In genomic region chr1:234864116-234864515, GRCh38 we compare ENCODE assay signal across 21 cellular contexts.
DNase-seq lines count a peak whose midpoint lies in the region; ATAC-seq and TF ChIP-seq lines count a peak whose summit lies in the region.
"Had no signal": no experiment of that assay in that cellular context is flagged by ENCODE, and none has a peak within 500 bp of the region (broad histone marks: within the 10 kb centered on the region; RNA-seq: fewer than 3 reads in every experiment).

No MANE protein-coding gene starts in this region.

- H3K4me1 ChIP-seq in GM23338 (ENCODE audit: insufficient read depth), result no peaks in the 10 kb centered on the region
- H3K4me1 ChIP-seq in mesenchymal stem cell (ENCODE audit: control insufficient read depth, insufficient read depth, low read depth, low read length), result peaks cover 26% of the 10 kb centered on the region
- peaks cover 41% of the 10 kb centered on the region for H3K4me1 ChIP-seq in suprapubic skin
- no peaks in the 10 kb centered on the region for H3K4me1 ChIP-seq in naive thymus-derived CD4-positive, alpha-beta T cell (ENCODE audit: control insufficient read depth in 2 of 2, insufficient read depth in 2 of 2, low read length in 2 of 2)

- H2BK12ac ChIP-seq in mesenchymal stem cell (ENCODE audit: low read length in 2 of 2), result peak overlapping the region in 1 of 2 experiments; percentile 4

- peak overlapping the region; percentile 56; the same call in 1 of the 2 replicates for H3K27ac Mint-ChIP-seq in GM23338
- H3K27ac Mint-ChIP-seq in activated T-helper 2 cell treated with anti-CD3 and anti-CD28 coated beads, Interferon-gamma antibody, Interleukin-2, Interleukin-4, amounts not matched to agents 10 μg/mL and 5 μg/mL and 100 μg/mL, durations not matched to agents 14 hours and 24 hours and 36 hours, result peak overlapping the region; percentile 44
- peak overlapping the region in 1 of 9 donors; percentile 55 for H3K27ac Mint-ChIP-seq in naive thymus-derived CD4-positive, alpha-beta T cell
- H3K27ac Mint-ChIP-seq: activated naive CD8-positive, alpha-beta T cell; activated T-cell treated with anti-CD3 and anti-CD28 coated beads, Interleukin-2, amount 50 U/mL, for 72 hours; type B pancreatic cell had no signal

- no peak overlapping the region for H3K23ac ChIP-seq in mesenchymal stem cell (ENCODE audit: low read length in 2 of 2)

- H3K4me3 ChIP-seq in GM23338, result no peak overlapping the region
- no peak overlapping the region for H3K4me3 ChIP-seq in mesenchymal stem cell (ENCODE audit: insufficient read depth in 1 of 2, low read depth in 1 of 2, low read length in 2 of 2)
- H3K4me3 ChIP-seq in suprapubic skin, result no peak overlapping the region
- H3K4me3 ChIP-seq in naive thymus-derived CD4-positive, alpha-beta T cell (ENCODE audit: low read length), result no peak overlapping the region
- H3K4me3 ChIP-seq: left lung, MG63 had no signal

- H3K4me3 Mint-ChIP-seq in GM23338, result no peak overlapping the region
- H3K4me3 Mint-ChIP-seq in activated T-helper 2 cell treated with anti-CD3 and anti-CD28 coated beads, Interferon-gamma antibody, Interleukin-2, Interleukin-4, amounts not matched to agents 10 μg/mL and 5 μg/mL and 100 μg/mL, durations not matched to agents 14 hours and 24 hours and 36 hours (ENCODE audit: low read depth), result no peak overlapping the region
- H3K4me3 Mint-ChIP-seq in naive thymus-derived CD4-positive, alpha-beta T cell, result no peak overlapping the region
- H3K4me3 Mint-ChIP-seq: activated naive CD8-positive, alpha-beta T cell; activated T-cell treated with anti-CD3 and anti-CD28 coated beads, Interleukin-2, amount 50 U/mL, for 72 hours; T-cell; type B pancreatic cell had no signal

- no peak overlapping the region for H2BK5ac ChIP-seq in mesenchymal stem cell (ENCODE audit: low read depth, low read length, poor library complexity, severe bottlenecking)

- H3F3A ChIP-seq in GM23338 (replicated peaks; ENCODE audit: low read depth), result no peaks in the 10 kb centered on the region

- DNase-seq in GM23338 (ENCODE audit: low spot score) (no peak), mesenchymal stem cell (no peak), suprapubic skin (ENCODE audit: low spot score in 2 of 2) (no peak)
- no peak for DNase-seq in activated T-helper 2 cell treated with anti-CD3 and anti-CD28 coated beads, Interferon-gamma antibody, Interleukin-2, Interleukin-4, amounts not matched to agents 10 μg/mL and 5 μg/mL and 100 μg/mL, durations not matched to agents 14 hours and 24 hours and 36 hours (ENCODE audit: low spot score)
- DNase-seq in naive thymus-derived CD4-positive, alpha-beta T cell, result no peak
- DNase-seq: activated T-cell treated with anti-CD3 and anti-CD28 coated beads, Interleukin-2, amount 50 U/mL, for 72 hours; COR-L47; effector CD8-positive, alpha-beta T cell; NCI-H146; retina; SIG-M5; stimulated activated CD4-positive, alpha-beta T cell treated with anti-CD3 and anti-CD28 coated beads, Interleukin-15, amount 100 ng/mL, for 24 hours; T-cell had no signal

- no peak for ATAC-seq in GM23338
- no peak for ATAC-seq in naive thymus-derived CD4-positive, alpha-beta T cell
- no peak for ATAC-seq in GM18909 (IDR thresholded peaks at IDR 0.05; ENCODE audit: poor library complexity, unreplicated experiment)
- ATAC-seq in GM18867 (IDR thresholded peaks at IDR 0.05; ENCODE audit: unreplicated experiment), result no peak
- ATAC-seq: activated T-cell treated with anti-CD3 and anti-CD28 coated beads, Interleukin-2, amount 50 U/mL, for 72 hours; T-cell had no signal

- H2BK15ac ChIP-seq in mesenchymal stem cell (ENCODE audit: low read depth, poor library complexity, severe bottlenecking), result no peak overlapping the region

- no peaks in the 10 kb centered on the region for H3K79me1 ChIP-seq in mesenchymal stem cell (replicated peaks; ENCODE audit: low read length, poor library complexity, severe bottlenecking)

- peaks cover 3% of the 10 kb centered on the region; the same call in 1 of the 2 replicates for H3K9me2 ChIP-seq in GM23338 (ENCODE audit: insufficient read depth)

- no peak overlapping the region for H3K18ac ChIP-seq in mesenchymal stem cell (ENCODE audit: low read depth in 1 of 2, low read length in 2 of 2)

- intact Hi-C loops in activated T-helper 2 cell treated with anti-CD3 and anti-CD28 coated beads, Interferon-gamma antibody, Interleukin-2, Interleukin-4, amounts not matched to agents 10 μg/mL and 5 μg/mL and 100 μg/mL, durations not matched to agents 14 hours and 24 hours and 36 hours (cut with micrococcal nuclease), result no loop called here
- intact Hi-C loops in naive thymus-derived CD4-positive, alpha-beta T cell (cut with micrococcal nuclease), result no loop called here

- no peak overlapping the region for H2BK120ac ChIP-seq in mesenchymal stem cell (ENCODE audit: low read depth, low read length)

- no peaks in the 10 kb centered on the region for H3K79me2 ChIP-seq in GM23338 (replicated peaks; ENCODE audit: insufficient read depth)

- H3K36me3 ChIP-seq in GM23338 (ENCODE audit: insufficient read depth) (no peaks in the 10 kb centered on the region), mesenchymal stem cell (ENCODE audit: control insufficient read depth in 1 of 2, insufficient read depth in 2 of 2, low read depth in 1 of 2, low read length in 2 of 2) (no peaks in the 10 kb centered on the region), suprapubic skin (no peaks in the 10 kb centered on the region)
- H3K36me3 ChIP-seq in naive thymus-derived CD4-positive, alpha-beta T cell (ENCODE audit: control insufficient read depth in 2 of 3, insufficient read depth in 3 of 3, low read length in 3 of 3), result no peaks in the 10 kb centered on the region
- H3K36me3 ChIP-seq: left lung, MG63, neutrophil had no signal

- H2AK5ac ChIP-seq in mesenchymal stem cell (ENCODE audit: low read length, severe bottlenecking), result peak overlapping the region; percentile 63

- H3K36me3 Mint-ChIP-seq in GM23338 (ENCODE audit: low read depth), result no peaks in the 10 kb centered on the region
- H3K36me3 Mint-ChIP-seq in activated T-helper 2 cell treated with anti-CD3 and anti-CD28 coated beads, Interferon-gamma antibody, Interleukin-2, Interleukin-4, amounts not matched to agents 10 μg/mL and 5 μg/mL and 100 μg/mL, durations not matched to agents 14 hours and 24 hours and 36 hours (ENCODE audit: low read depth), result peaks cover 15% of the 10 kb centered on the region
- peaks cover 0 to 7% (median 0%) of the 10 kb centered on the region in 5 donors for H3K36me3 Mint-ChIP-seq in naive thymus-derived CD4-positive, alpha-beta T cell
- H3K36me3 Mint-ChIP-seq: activated naive CD8-positive, alpha-beta T cell; T-cell; type B pancreatic cell had no signal

- no peak overlapping the region for H4K91ac ChIP-seq in mesenchymal stem cell (ENCODE audit: low read length)

- H3K27me3 Mint-ChIP-seq in GM23338 (ENCODE audit: insufficient read depth, low read depth, poor library complexity), result peaks cover 18% of the 10 kb centered on the region
- no peaks in the 10 kb centered on the region for H3K27me3 Mint-ChIP-seq in activated T-helper 2 cell treated with anti-CD3 and anti-CD28 coated beads, Interferon-gamma antibody, Interleukin-2, Interleukin-4, amounts not matched to agents 10 μg/mL and 5 μg/mL and 100 μg/mL, durations not matched to agents 14 hours and 24 hours and 36 hours (ENCODE audit: low read depth)
- H3K27me3 Mint-ChIP-seq in naive thymus-derived CD4-positive, alpha-beta T cell, result no peaks in the 10 kb centered on the region
- H3K27me3 Mint-ChIP-seq: activated naive CD8-positive, alpha-beta T cell; T-cell; type B pancreatic cell had no signal

- WGBS in mesenchymal stem cell, result 88% methylated on average over 3 of the region's 3 CpGs
- WGBS in suprapubic skin, result 83% methylated on average over 2 of the region's 3 CpGs

- no peak overlapping the region for H3K14ac ChIP-seq in mesenchymal stem cell (ENCODE audit: low read length in 2 of 2)

- H2AFZ ChIP-seq in GM23338 (no peak overlapping the region), mesenchymal stem cell (ENCODE audit: low read depth, low read length) (no peak overlapping the region)

- H3K27ac ChIP-seq in GM23338 (ENCODE audit: low read depth), result no peak overlapping the region
- no peak overlapping the region for H3K27ac ChIP-seq in mesenchymal stem cell (ENCODE audit: low read length, poor library complexity, severe bottlenecking)
- peak overlapping the region; percentile 78 for H3K27ac ChIP-seq in suprapubic skin
- no peak overlapping the region for H3K27ac ChIP-seq in naive thymus-derived CD4-positive, alpha-beta T cell (ENCODE audit: low read depth, low read length)
- H3K27ac ChIP-seq: HL-60, neutrophil had no signal

- H3K4me2 ChIP-seq in GM23338, result no peak overlapping the region
- no peak overlapping the region for H3K4me2 ChIP-seq in mesenchymal stem cell (ENCODE audit: low read length, poor library complexity, severe bottlenecking)

- H4K8ac ChIP-seq in mesenchymal stem cell (ENCODE audit: low read length), result no peak overlapping the region

- POLR2A ChIA-PET in naive thymus-derived CD4-positive, alpha-beta T cell (lab: Charles Lee), result interaction anchor here (0.7 kb wide), 1 partner anchor 159 kb away, joined by 5 read pairs; no protein-coding TSS in a partner anchor

- no peak for TF ChIP-seq EP300 in suprapubic skin (IDR thresholded peaks at IDR 0.05)

- H3K9me3 ChIP-seq in mesenchymal stem cell (ENCODE audit: control insufficient read depth, low read length) (peaks cover 5% of the 10 kb centered on the region), suprapubic skin (no peaks in the 10 kb centered on the region)
- H3K9me3 ChIP-seq in naive thymus-derived CD4-positive, alpha-beta T cell (ENCODE audit: control insufficient read depth in 2 of 3, low read length in 3 of 3), result no peaks in the 10 kb centered on the region
- H3K9me3 ChIP-seq: neutrophil had no signal

- TF ChIP-seq POLR2A in suprapubic skin (IDR thresholded peaks at IDR 0.05), result no peak

- no peak for TF ChIP-seq CTCF in GM23338 (conservative IDR thresholded peaks at IDR 0.05; ENCODE audit: low read depth in 2 of 2)
- no peak for TF ChIP-seq CTCF in suprapubic skin (IDR thresholded peaks at IDR 0.05)

- no peaks in the 10 kb centered on the region for H4K20me1 ChIP-seq in GM23338 (replicated peaks; ENCODE audit: insufficient read depth)

- no peak overlapping the region for H3K4ac ChIP-seq in mesenchymal stem cell (ENCODE audit: low read depth in 1 of 2, low read length in 2 of 2)

- CTCF ChIA-PET in naive thymus-derived CD4-positive, alpha-beta T cell (lab: Charles Lee), result no interaction called here

- H3K9ac ChIP-seq in mesenchymal stem cell (ENCODE audit: low read length), result no peak overlapping the region

- no peaks in the 10 kb centered on the region for H3K27me3 ChIP-seq in GM23338 (ENCODE audit: insufficient read depth)
- H3K27me3 ChIP-seq in mesenchymal stem cell (ENCODE audit: control insufficient read depth in 1 of 2, insufficient read depth in 1 of 2, low read length in 2 of 2), result no peaks in the 10 kb centered on the region
- H3K27me3 ChIP-seq in suprapubic skin, result no peaks in the 10 kb centered on the region
- peaks cover 0 to 2% of the 10 kb centered on the region in 2 donors for H3K27me3 ChIP-seq in naive thymus-derived CD4-positive, alpha-beta T cell (ENCODE audit: control insufficient read depth in 2 of 2, insufficient read depth in 2 of 2, low read length in 2 of 2)
- H3K27me3 ChIP-seq: left lung, MG63, neutrophil had no signal

- H3K9me3 Mint-ChIP-seq in GM23338, result no peaks in the 10 kb centered on the region
- H3K9me3 Mint-ChIP-seq in activated T-helper 2 cell treated with anti-CD3 and anti-CD28 coated beads, Interferon-gamma antibody, Interleukin-2, Interleukin-4, amounts not matched to agents 10 μg/mL and 5 μg/mL and 100 μg/mL, durations not matched to agents 14 hours and 24 hours and 36 hours, result peaks cover 11% of the 10 kb centered on the region
- peaks cover 0 to 11% (median 0%) of the 10 kb centered on the region in 11 donors for H3K9me3 Mint-ChIP-seq in naive thymus-derived CD4-positive, alpha-beta T cell
- H3K9me3 Mint-ChIP-seq: T-cell had no signal

- no peaks in the 10 kb centered on the region for H3K4me1 Mint-ChIP-seq in GM23338
- peaks cover 35% of the 10 kb centered on the region for H3K4me1 Mint-ChIP-seq in activated T-helper 2 cell treated with anti-CD3 and anti-CD28 coated beads, Interferon-gamma antibody, Interleukin-2, Interleukin-4, amounts not matched to agents 10 μg/mL and 5 μg/mL and 100 μg/mL, durations not matched to agents 14 hours and 24 hours and 36 hours (ENCODE audit: low read depth)
- H3K4me1 Mint-ChIP-seq in naive thymus-derived CD4-positive, alpha-beta T cell, result peaks cover 0 to 38% (median 10%) of the 10 kb centered on the region in 7 donors
